17 cellular contexts compared by ENCODE assay signal in genomic region chr4:83237591-83237990, GRCh38. TPM values are rescaled to one million over a fixed set of nuclear protein-coding genes. Genes with fewer than 3 reads are reported as not detected.
DNase-seq lines count a peak whose midpoint lies in the region; ATAC-seq, FAIRE-seq and TF ChIP-seq lines count a peak whose summit lies in the region.
"Had no signal": no experiment of that assay in that cellular context is flagged by ENCODE, and none has a peak within 500 bp of the region (broad histone marks: within the 10 kb centered on the region; RNA-seq: fewer than 3 reads in every experiment).

No MANE protein-coding gene starts in this region.

- H3K36me3 Mint-ChIP-seq in type B pancreatic cell: no peaks in the 10 kb centered on the region

- 7% methylated on average over 2 of the region's 2 CpGs for WGBS in K562 (ENCODE audit: insufficient coverage, low coverage, missing lambda C conversion rate)

- no peak overlapping the region for H2AFZ ChIP-seq in K562 (ENCODE audit: low read depth, low read length)
- H2AFZ ChIP-seq: PC-9 had no signal

- in situ Hi-C loops in K562 (cut with MboI): no loop called here

- H3K27ac ChIP-seq in K562 (ENCODE audit: extremely low read depth, low read depth, low read length): no peak overlapping the region
- H3K27ac ChIP-seq: SJSA1 had no signal

- H3K9me3 ChIP-seq in K562 (replicated peaks; ENCODE audit: control insufficient read depth, insufficient read depth, low read depth, low read length): no peaks in the 10 kb centered on the region
- H3K9me3 ChIP-seq: Caco-2, SJSA1 had no signal

- FAIRE-seq in GM12891 (lab: Jason Lieb, UNC) (no peak), K562 (lab: Jason Lieb, UNC) (no peak)

- no peak for TF ChIP-seq POLR2A in GM12891 (IDR thresholded peaks at IDR 0.05; ENCODE audit: low read depth, low read length)
- no peak for TF ChIP-seq POLR2A in K562 (conservative IDR thresholded peaks at IDR 0.05)

- H3K4me1 Mint-ChIP-seq in type B pancreatic cell (ENCODE audit: unreplicated experiment): peaks cover 7% of the 10 kb centered on the region

- TF ChIP-seq CTCF in K562 (IDR thresholded peaks at IDR 0.05 in 2 of 3, conservative IDR thresholded peaks at IDR 0.05 in 1 of 3; ENCODE audit: insufficient read depth in 2 of 3, low read depth in 1 of 3, low read length in 3 of 3): no peak
- TF ChIP-seq CTCF in type B pancreatic cell (conservative IDR thresholded peaks at IDR 0.05): no peak

- POLR2A ChIA-PET in K562 (lab: Yijun Ruan, JAX): no interaction called here

- H3K9ac ChIP-seq in K562 (ENCODE audit: insufficient read depth in 1 of 2, low read depth in 2 of 2, low read length in 2 of 2): no peak overlapping the region

- no peak overlapping the region for H3K4me3 Mint-ChIP-seq in type B pancreatic cell
- H3K4me3 Mint-ChIP-seq: HFFc6 had no signal

- CTCF ChIA-PET in K562 (lab: Yijun Ruan, JAX; ENCODE audit: low intra/inter-chr PET ratio): no interaction called here

- no peaks in the 10 kb centered on the region for H3K36me3 ChIP-seq in K562 (ENCODE audit: control insufficient read depth, insufficient read depth, low read length)
- H3K36me3 ChIP-seq: SJSA1 had no signal

- peak; percentile 63 for ATAC-seq in K562

- no peaks in the 10 kb centered on the region for H3K79me2 ChIP-seq in K562 (ENCODE audit: control insufficient read depth, insufficient read depth, low read length)

- H3K27me3 Mint-ChIP-seq in type B pancreatic cell: no peaks in the 10 kb centered on the region

- H4K20me1 ChIP-seq in K562 (replicated peaks; ENCODE audit: control insufficient read depth, insufficient read depth, low read length): no peaks in the 10 kb centered on the region

- peaks cover 0 to 7% of the 10 kb centered on the region in 2 experiments; a peak in 2 of 5 replicates for H3K4me1 ChIP-seq in K562 (replicated peaks in 1 of 2; ENCODE audit: control insufficient read depth in 2 of 2, insufficient read depth in 2 of 2, low read length in 2 of 2)

- no peaks in the 10 kb centered on the region for H3K9me3 Mint-ChIP-seq in type B pancreatic cell
- H3K9me3 Mint-ChIP-seq: HFFc6 had no signal

- H3K4me3 ChIP-seq in K562: no peak overlapping the region
- H3K4me3 ChIP-seq: PC-9, SJSA1 had no signal

- peak; percentile 84 for DNase-seq in DMS153 (lab: John Stamatoyannopoulos, UW)
- no peak for DNase-seq in GM12891 (ENCODE audit: insufficient read length, low spot score)
- DNase-seq in NCI-H524 treated with DMSO at 0.1 percent for 48 hours (lab: John Stamatoyannopoulos, UW): peak; percentile 1
- peak in 1 of 4 experiments; percentile 14 for DNase-seq in K562 (ENCODE audit: extremely low read depth in 1 of 4, low spot score in 3 of 4)
- DNase-seq in type B pancreatic cell (ENCODE audit: extremely low spot score, unreplicated experiment): no peak
- DNase-seq in T-helper 1 cell: no peak
- DNase-seq in activated effector memory CD4-positive, alpha-beta T cell treated with anti-CD3 and anti-CD28 coated beads, Interleukin-2, amount 50 U/mL, for 16 hours: no peak
- DNase-seq: Caco-2, DMS79, GOT3, HFFc6, KBM-7, NCI-H1694, NCI-H2171 treated with DMSO at 0.1 percent for 48 hours, NCI-H446 treated with DMSO at 0.1 percent for 48 hours, PC-9 had no signal

- TF ChIP-seq RAD21 in K562 (CRISPR knock-in tag; conservative IDR thresholded peaks at IDR 0.05 in 1 of 2, IDR thresholded peaks at IDR 0.05 in 1 of 2): no peak

- no TSS peak for BruUV-seq in K562 (replicated peaks; lab: Mats Ljungman, UMichigan)

- no peak for TF ChIP-seq EP300 in K562 (IDR thresholded peaks at IDR 0.05; ENCODE audit: low read length)

- intact Hi-C loops in K562 (cut with micrococcal nuclease): no loop called here

- H3K27me3 ChIP-seq in K562 (ENCODE audit: control insufficient read depth in 2 of 2, insufficient read depth in 2 of 2, low read length in 2 of 2): peaks cover 0 to 3% of the 10 kb centered on the region in 2 experiments; a peak in 1 of 5 replicates
- H3K27me3 ChIP-seq: SJSA1 had no signal

- H3K27ac Mint-ChIP-seq in type B pancreatic cell: no peak overlapping the region
- H3K27ac Mint-ChIP-seq: HFFc6 had no signal

- H3K9me1 ChIP-seq in K562 (ENCODE audit: control insufficient read depth, insufficient read depth, low read length): no peaks in the 10 kb centered on the region

- H3K4me2 ChIP-seq in K562 (ENCODE audit: insufficient read depth, low read length): no peak overlapping the region
- H3K4me2 ChIP-seq: PC-9 had no signal

TF ChIP-seq in GM12891, 5 proteins besides CTCF, POLR2A, EP300 and RAD21:
- TF ChIP-seq POLR2AphosphoS5 (IDR thresholded peaks at IDR 0.05; ENCODE audit: low read depth, low read length) (no peak), SPI1 (IDR thresholded peaks at IDR 0.05; ENCODE audit: low read depth, low read length) (0 out of 2 replicates have a peak, but pooled peaks have one; percentile 17)
TF ChIP-seq in GM12891: peak in this region for 1.

TF ChIP-seq in K562, 482 proteins besides CTCF, POLR2A, EP300 and RAD21:
- TF ChIP-seq TAL1 (IDR thresholded peaks at IDR 0.05): peak; percentile 28; the same call in 1 of the 2 replicates
- peak; percentile 30; the same call in 1 of the 2 replicates for TF ChIP-seq CBFA2T3 (IDR thresholded peaks at IDR 0.05)
- peak; percentile 25; the same call in 1 of the 2 replicates for TF ChIP-seq TCF3 (CRISPR knock-in tag; IDR thresholded peaks at IDR 0.05)
- no peak for TF ChIP-seq NR3C1 (CRISPR knock-in tag; IDR thresholded peaks at IDR 0.05)

RNA-seq across cellular contexts. Expression of gene COQ2, which starts 47.0 kb away (rescaled TPM):
- 3.4 TPM for polyA plus RNA-seq in GM12891 (2012; ENCODE audit: low read depth, missing spikeins)
- 13.2 and 17.0 TPM in 2 replicates for total RNA-seq in K562 (2011; cell fraction: chromatin; rRNA removed; ENCODE audit: low replicate concordance)
- total RNA-seq in K562 (2011; cell fraction: nucleolus; rRNA removed): 10.5 and 11.4 TPM in 2 replicates
- 15.1 and 18.4 TPM in 2 replicates for total RNA-seq in K562 (2011; cell fraction: nucleoplasm; rRNA removed)
- total RNA-seq in K562 (2014; rRNA removed) (8.5 and 10.4 TPM in 2 replicates), K562 (2014; rRNA removed; fragmentation: Illumina TruSeq; extraction: Trizol) (11.8 and 13.6 TPM in 2 replicates), K562 (2015; rRNA removed; fragmentation: Illumina TruSeq; extraction: Trizol) (11.9 TPM in 2 replicates), K562 (2021) (11.1 and 11.6 TPM in 2 replicates), type B pancreatic cell (ENCODE audit: low replicate concordance) (16.5 and 18.8 TPM in 2 replicates)
- polyA plus RNA-seq in K562 (2011; rRNA removed) (8.9 and 13.5 TPM in 2 replicates), K562 (2014; fragmentation: Illumina TruSeq; extraction: Trizol) (11.4 and 13.4 TPM in 2 replicates), K562 (2014; fragmentation: Nextera tagmentation; extraction: Ambion mirVana) (1 to 10 TPM; 1.9 to 2.9 TPM), K562 (2014; rRNA removed) (12.9 and 13.2 TPM in 2 replicates)
- polyA plus RNA-seq in K562 (2011; cell fraction: cytosol; rRNA removed): 8.6 and 10.7 TPM in 2 replicates
- 5.1 and 5.7 TPM in 2 replicates for polyA plus RNA-seq in K562 (2011; cell fraction: nucleus; rRNA removed)
- 6.8 and 7.5 TPM in 2 replicates for polyA plus RNA-seq in K562 (2012)
- polyA minus RNA-seq in K562 (2011; rRNA and poly(A)+ RNA removed): 11.6 and 13.2 TPM in 2 replicates
- 4.0 and 4.3 TPM in 2 replicates for polyA minus RNA-seq in K562 (2011; cell fraction: cytosol; rRNA and poly(A)+ RNA removed)
- 7.6 and 7.8 TPM in 2 replicates for polyA minus RNA-seq in K562 (2011; cell fraction: nucleus; rRNA and poly(A)+ RNA removed)

Comparison
In these comparisons a context has a peak if more than half of its experiments do, and no peak if none do; other contexts are left out.
1. DNase-seq: peak in DMS153 (single experiment) and NCI-H524 treated with DMSO at 0.1 percent for 48 hours (single experiment); none in GM12891 (single experiment), type B pancreatic cell (single experiment), T-helper 1 cell (0 of 5) and activated effector memory CD4-positive, alpha-beta T cell treated with anti-CD3 and anti-CD28 coated beads, Interleukin-2, amount 50 U/mL, for 16 hours (single experiment).